Comparison of ENCODE assay signal across 1 cellular context in genomic region chr11:59429924-59430516, GRCh38.
TF ChIP-seq lines count a peak whose summit lies in the region.

No MANE protein-coding gene starts in this region.

TF ChIP-seq in K562, 482 proteins besides CTCF, POLR2A, EP300 and RAD21 (continues in another document):
- TF ChIP-seq E2F4 (CRISPR knock-in tag; IDR thresholded peaks at IDR 0.05; ENCODE audit: low read depth) (no peak), HNRNPL (IDR thresholded peaks at IDR 0.05; ENCODE audit: low read depth, low read length) (no peak), ZNF699 (CRISPR knock-in tag; IDR thresholded peaks at IDR 0.05; ENCODE audit: insufficient replicate concordance) (no peak), MED1 (CRISPR knock-in tag; IDR thresholded peaks at IDR 0.05; ENCODE audit: borderline replicate concordance) (no peak), PKNOX1 (IDR thresholded peaks at IDR 0.05) (peak; percentile 38; the same call in 1 of the 2 replicates), SMC3 (conservative IDR thresholded peaks at IDR 0.05; ENCODE audit: insufficient read depth, low read depth, low read length) (peak; percentile 41; the same call in 1 of the 2 replicates), HNRNPLL (IDR thresholded peaks at IDR 0.05; ENCODE audit: low read depth, low read length, poor library complexity, severe bottlenecking) (no peak), ZNF398 (CRISPR knock-in tag; IDR thresholded peaks at IDR 0.05) (no peak), L3MBTL2 (IDR thresholded peaks at IDR 0.05) (no peak), CCAR2 (IDR thresholded peaks at IDR 0.05; ENCODE audit: low read depth, low read length) (no peak), NR1H2 (CRISPR knock-in tag; IDR thresholded peaks at IDR 0.05) (no peak), NR2C2 (CRISPR knock-in tag; IDR thresholded peaks at IDR 0.05) (no peak), NR2C2 (tag; IDR thresholded peaks at IDR 0.05) (no peak), CUX1 (CRISPR knock-in tag; IDR thresholded peaks at IDR 0.05) (peak; percentile 86; the same call in 1 of the 2 replicates), ZNF197 (CRISPR knock-in tag; IDR thresholded peaks at IDR 0.05; ENCODE audit: low read depth) (no peak), FOXJ2 (tag; IDR thresholded peaks at IDR 0.05) (no peak), SRSF1 (IDR thresholded peaks at IDR 0.05; ENCODE audit: low read depth, low read length) (no peak), MEIS2 (IDR thresholded peaks at IDR 0.05; ENCODE audit: partially characterized antibody) (peak; percentile 55), PBX2 (CRISPR knock-in tag; IDR thresholded peaks at IDR 0.05; ENCODE audit: low read depth) (no peak), PBX2 (tag; conservative IDR thresholded peaks at IDR 0.05; ENCODE audit: low read depth) (peak; percentile 67; the same call in 1 of the 2 replicates), DIDO1 (tag; IDR thresholded peaks at IDR 0.05; ENCODE audit: low read depth) (no peak), HNRNPUL1 (IDR thresholded peaks at IDR 0.05; ENCODE audit: low read length) (no peak), KLF16 (IDR thresholded peaks at IDR 0.05) (no peak; the same call in 1 of the 2 replicates), E2F6 (IDR thresholded peaks at IDR 0.05; ENCODE audit: borderline replicate concordance in 1 of 2, extremely low read depth in 1 of 2, insufficient read depth in 1 of 2, insufficient read length in 1 of 2, low read depth in 1 of 2, low read length in 1 of 2, poor library complexity in 1 of 2, severe bottlenecking in 1 of 2) (no peak), ATF2 (CRISPR knock-in tag; IDR thresholded peaks at IDR 0.05) (no peak), ZNF224 (CRISPR knock-in tag; IDR thresholded peaks at IDR 0.05) (no peak), UBTF (IDR thresholded peaks at IDR 0.05; ENCODE audit: borderline replicate concordance in 1 of 2, low read depth in 2 of 2, low read length in 2 of 2) (no peak), IRF2 (CRISPR knock-in tag; IDR thresholded peaks at IDR 0.05) (no peak), CHAMP1 (IDR thresholded peaks at IDR 0.05) (no peak), JUND (IDR thresholded peaks at IDR 0.05; ENCODE audit: borderline replicate concordance, low read depth, low read length) (no peak), JUND (tag; IDR thresholded peaks at IDR 0.05; ENCODE audit: borderline replicate concordance, low read depth, low read length) (no peak), AFF4 (CRISPR knock-in tag; IDR thresholded peaks at IDR 0.05) (no peak), CBX2 (IDR thresholded peaks at IDR 0.05; ENCODE audit: insufficient read depth, low read length, poor library complexity, severe bottlenecking) (no peak)
